In the genomic region with DNA sequence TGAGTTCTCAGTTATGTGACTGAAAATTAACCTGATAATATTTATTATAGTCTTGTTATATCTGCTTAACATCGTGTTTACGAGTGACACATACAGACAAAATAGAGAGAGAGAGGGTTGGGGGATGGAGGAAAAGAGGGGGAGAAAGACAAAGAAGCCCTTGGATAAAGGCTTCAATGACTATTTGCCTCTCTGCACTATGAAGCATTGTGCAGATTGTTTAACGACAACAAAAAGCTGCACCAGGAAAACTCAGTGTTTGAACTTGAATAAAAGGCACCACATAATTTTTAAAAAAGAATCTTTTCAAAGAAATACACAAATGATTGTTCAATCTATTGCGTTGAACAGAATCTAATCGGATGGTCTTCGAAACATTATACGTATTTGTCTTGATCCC, we compare ENCODE assay signal across 15 cellular contexts. TPM values are rescaled to one million over a fixed set of nuclear protein-coding genes. Genes with fewer than 3 reads are reported as not detected.
DNase-seq lines count a peak whose midpoint lies in the region; TF ChIP-seq lines count a peak whose summit lies in the region.
"Had no signal": no experiment of that assay in that cellular context is flagged by ENCODE, and none has a peak within 500 bp of the region (broad histone marks: within the 10 kb centered on the region; RNA-seq: fewer than 3 reads in every experiment).

No MANE protein-coding gene starts in this region.

- H3K36me3 Mint-ChIP-seq in neural crest cell (ENCODE audit: low read depth) = no peaks in the 10 kb centered on the region
- H3K36me3 Mint-ChIP-seq: CD4-positive, CD25-positive, alpha-beta regulatory T cell had no signal

- WGBS in lower leg skin, 2 donors = 81% methylated on average over 7 of the region's 7 CpGs

- TF ChIP-seq CTCF in neural crest cell (conservative IDR thresholded peaks at IDR 0.05) (no peak), lower leg skin (IDR thresholded peaks at IDR 0.05) (no peak)

- peak overlapping the region; percentile 21 for H3K27ac Mint-ChIP-seq in neural crest cell (ENCODE audit: unreplicated experiment)
- H3K27ac Mint-ChIP-seq: CD4-positive, CD25-positive, alpha-beta regulatory T cell; GM23338 had no signal

- intact Hi-C loops in lower leg skin (cut with DNase I; ENCODE audit: low total_unique reads) = no loop called here

- H3K27ac ChIP-seq in angular gyrus (ENCODE audit: low read depth, low read length) = peak overlapping the region; percentile 87
- H3K27ac ChIP-seq: HL-60 had no signal

- no peak overlapping the region for H3K4me3 ChIP-seq in lower leg skin (ENCODE audit: low read depth, poor library complexity, severe bottlenecking)
- H3K4me3 ChIP-seq: GM23338 had no signal

- peaks cover 13% of the 10 kb centered on the region for H3K4me1 Mint-ChIP-seq in neural crest cell
- H3K4me1 Mint-ChIP-seq: CD4-positive, CD25-positive, alpha-beta regulatory T cell; GM23338 had no signal

- TF ChIP-seq POLR2A in lower leg skin (IDR thresholded peaks at IDR 0.05) = no peak

- H3K4me3 Mint-ChIP-seq in neural crest cell = no peak overlapping the region
- H3K4me3 Mint-ChIP-seq: CD4-positive, CD25-positive, alpha-beta regulatory T cell; GM23338 had no signal

- DNase-seq in globus pallidus (ENCODE audit: low spot score) (peak; percentile 85), neural crest cell (ENCODE audit: low read depth, low spot score) (no peak), superior temporal gyrus (ENCODE audit: extremely low spot score) (peak; percentile 86), NCI-H82 (lab: John Stamatoyannopoulos, UW) (no peak), lower leg skin (ENCODE audit: low spot score in 2 of 2) (no peak)
- no peak for DNase-seq in effector CD4-positive, alpha-beta T cell
- no peak for DNase-seq in activated CD4-positive, CD25-positive, alpha-beta regulatory T cell (lab: John Stamatoyannopoulos, UW)
- DNase-seq: BE2C; C1 segment of cervical spinal cord; Caco-2; CD4-positive, CD25-positive, alpha-beta regulatory T cell; HCEC 1CT had no signal

- no peaks in the 10 kb centered on the region for H3K27me3 Mint-ChIP-seq in neural crest cell (ENCODE audit: low read depth)
- H3K27me3 Mint-ChIP-seq: CD4-positive, CD25-positive, alpha-beta regulatory T cell had no signal

- H3K9me3 Mint-ChIP-seq in neural crest cell = no peaks in the 10 kb centered on the region
- H3K9me3 Mint-ChIP-seq: GM23338 had no signal

RNA-seq across cellular contexts. Expression of gene MAGI2, which starts 27.8 kb away (rescaled TPM):
- total RNA-seq in neural crest cell (10.0 and 10.1 TPM in 2 replicates), lower leg skin (1 to 10 TPM; 1.6 to 3.0 (median 2.1) TPM)
- total RNA-seq: CD4-positive, CD25-positive, alpha-beta regulatory T cell had no signal

Comparison
In these comparisons a context has a peak if more than half of its experiments do, and no peak if none do; other contexts are left out.
1. DNase-seq: peak in globus pallidus (single experiment) and superior temporal gyrus (single experiment); none in neural crest cell (single experiment), effector CD4-positive, alpha-beta T cell (single experiment), NCI-H82 (single experiment), activated CD4-positive, CD25-positive, alpha-beta regulatory T cell (0 of 4) and lower leg skin (0 of 2).